Comparison of ENCODE assay signal across 25 cellular contexts in genomic region chr17:36204724-36205500, GRCh38. TPM values are rescaled to one million over a fixed set of nuclear protein-coding genes. Genes with fewer than 3 reads are reported as not detected.
"Had no signal": no experiment of that assay in that cellular context is flagged by ENCODE, and none has a peak within 500 bp of the region (broad histone marks: within the 10 kb centered on the region; RNA-seq: fewer than 3 reads in every experiment).

No MANE protein-coding gene starts in this region.

- H3K27me3 ChIP-seq: vagina had no signal

- H3K4me1 ChIP-seq: vagina had no signal

- ATAC-seq: activated CD4-positive, alpha-beta T cell treated with anti-CD3 and anti-CD28 coated beads for 36 hours; activated naive CD4-positive, alpha-beta T cell treated with anti-CD3 and anti-CD28 coated beads, Interleukin-2, amount 50 U/mL, for 72 hours; heart right ventricle; left lung; naive thymus-derived CD4-positive, alpha-beta T cell; sciatic nerve; stimulated activated memory B cell treated with anti-CD40 and anti-IgM and Interleukin-4, amounts not matched to agents 10 μg/mL and 1 μg/mL and 100 μg/mL, for 72 hours; WTC11 had no signal

- H3K9me3 ChIP-seq: heart right ventricle, left lung, stomach, vagina had no signal

- DNase-seq: activated CD4-positive, alpha-beta memory T cell treated with anti-CD3 and anti-CD28 coated beads for 36 hours; activated CD4-positive, alpha-beta T cell treated with anti-CD3 and anti-CD28 coated beads for 36 hours; activated T-cell treated with anti-CD3 and anti-CD28 coated beads, Interleukin-2, amount 50 U/mL, for 1 hour; central memory CD4-positive, alpha-beta T cell; heart right ventricle; kidney; left lung; naive thymus-derived CD4-positive, alpha-beta T cell; small intestine; stimulated activated CD4-positive, alpha-beta T cell treated with anti-CD3 and anti-CD28 coated beads, Interleukin-2, amount 100 ng/mL, for 24 hours; stomach; T1000; trophoblast cell had no signal

- H3K36me3 ChIP-seq: heart right ventricle, left lung, stomach, vagina had no signal

- H3K4me3 ChIP-seq: heart right ventricle, left lung, lung, stomach, vagina had no signal

- H3K9me3 Mint-ChIP-seq: activated CD4-positive, alpha-beta memory T cell treated with anti-CD3 and anti-CD28 coated beads for 36 hours; activated naive CD4-positive, alpha-beta T cell treated with anti-CD3 and anti-CD28 coated beads, Interleukin-2, amount 50 U/mL, for 72 hours; stimulated activated memory B cell treated with anti-CD40 and anti-IgM and Interleukin-4, amounts not matched to agents 10 μg/mL and 1 μg/mL and 100 μg/mL, for 72 hours; T-helper 1 cell treated with Interleukin-12 subunit alpha and Interleukin-12 subunit beta and Interleukin-4 antibody, amounts not matched to agents 30 μg/mL and 1 μg/mL, for 36 hours; WTC11 had no signal

- H3K27ac Mint-ChIP-seq: activated CD4-positive, alpha-beta memory T cell treated with anti-CD3 and anti-CD28 coated beads for 36 hours; activated CD4-positive, alpha-beta T cell treated with anti-CD3 and anti-CD28 coated beads for 36 hours; activated naive CD4-positive, alpha-beta T cell treated with anti-CD3 and anti-CD28 coated beads, Interleukin-2, amount 50 U/mL, for 72 hours; naive thymus-derived CD4-positive, alpha-beta T cell; stimulated activated memory B cell treated with anti-CD40 and anti-IgM and Interleukin-4, amounts not matched to agents 10 μg/mL and 1 μg/mL and 100 μg/mL, for 72 hours; T-helper 1 cell treated with Interleukin-12 subunit alpha and Interleukin-12 subunit beta and Interleukin-4 antibody, amounts not matched to agents 30 μg/mL and 1 μg/mL, for 36 hours; WTC11 had no signal

- H3K36me3 Mint-ChIP-seq: activated CD4-positive, alpha-beta memory T cell treated with anti-CD3 and anti-CD28 coated beads for 36 hours; activated naive CD4-positive, alpha-beta T cell treated with anti-CD3 and anti-CD28 coated beads, Interleukin-2, amount 50 U/mL, for 72 hours; naive thymus-derived CD4-positive, alpha-beta T cell; stimulated activated memory B cell treated with anti-CD40 and anti-IgM and Interleukin-4, amounts not matched to agents 10 μg/mL and 1 μg/mL and 100 μg/mL, for 72 hours; WTC11 had no signal

- H3K27ac ChIP-seq: epithelial cell of prostate, heart right ventricle, left lung, stomach, vagina had no signal

- H3K4me3 Mint-ChIP-seq: activated CD4-positive, alpha-beta memory T cell treated with anti-CD3 and anti-CD28 coated beads for 36 hours; activated CD4-positive, alpha-beta T cell treated with anti-CD3 and anti-CD28 coated beads for 36 hours; naive thymus-derived CD4-positive, alpha-beta T cell; stimulated activated memory B cell treated with anti-CD40 and anti-IgM and Interleukin-4, amounts not matched to agents 10 μg/mL and 1 μg/mL and 100 μg/mL, for 72 hours; T-helper 1 cell treated with Interleukin-12 subunit alpha and Interleukin-12 subunit beta and Interleukin-4 antibody, amounts not matched to agents 30 μg/mL and 1 μg/mL, for 36 hours; WTC11 had no signal

RNA-seq across cellular contexts. Expression of gene CCL4L2, which starts 6.0 kb away (rescaled TPM):
- total RNA-seq: fibroblast of villous mesenchyme, osteoblast, posterior vena cava, renal cortical epithelial cell, WTC11 had no signal
- polyA plus RNA-seq: naive thymus-derived CD4-positive, alpha-beta T cell had no signal

RNA-seq across cellular contexts. Expression of gene CCL3L1, which starts 8.4 kb away (rescaled TPM):
- total RNA-seq: fibroblast of villous mesenchyme, osteoblast, posterior vena cava, renal cortical epithelial cell, vagina, WTC11 had no signal
- polyA plus RNA-seq: naive thymus-derived CD4-positive, alpha-beta T cell had no signal

RNA-seq across cellular contexts. Expression of gene TBC1D3B, which starts 28.5 kb away (rescaled TPM):
- polyA plus RNA-seq: naive thymus-derived CD4-positive, alpha-beta T cell had no signal

RNA-seq across cellular contexts. Expression of gene TBC1D3I, which starts 59.5 kb away (rescaled TPM):
- total RNA-seq: fibroblast of villous mesenchyme, lung, posterior vena cava had no signal
